ENCODE assay signal across 30 cellular contexts in the genomic region with DNA sequence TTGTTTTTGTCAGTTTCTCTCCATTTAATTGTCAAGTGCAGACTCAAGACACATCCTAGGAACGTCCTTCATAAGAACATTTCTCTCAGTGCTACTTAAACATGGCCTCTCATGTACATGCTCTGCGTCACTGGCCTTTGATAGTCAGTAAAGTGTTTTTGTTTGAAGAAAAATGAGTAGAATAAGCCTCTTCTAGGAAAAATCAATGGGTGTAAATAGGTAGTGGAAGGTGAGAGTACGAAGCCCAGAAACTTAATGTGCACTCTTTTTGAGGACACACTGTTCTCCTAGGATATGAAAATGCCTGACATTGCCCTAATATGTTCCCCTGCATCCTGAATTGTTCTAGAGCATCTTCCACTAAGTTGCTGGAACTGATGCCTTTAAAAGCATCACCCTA.
"Had no signal": no experiment of that assay in that cellular context is flagged by ENCODE, and none has a peak within 500 bp of the region (broad histone marks: within the 10 kb centered on the region; RNA-seq: fewer than 3 reads in every experiment).

No MANE protein-coding gene starts in this region.

- H3K36me3 Mint-ChIP-seq: activated naive CD8-positive, alpha-beta T cell; WTC11 had no signal

- H3K9me3 ChIP-seq: gastroesophageal sphincter had no signal

- H3K27ac ChIP-seq: brain microvascular endothelial cell, coronary artery, dorsolateral prefrontal cortex, foreskin keratinocyte, gastroesophageal sphincter had no signal

- DNase-seq: activated CD4-positive, alpha-beta memory T cell treated with anti-CD3 and anti-CD28 coated beads, Interleukin-2, amount 10 ng/mL, durations not matched to agents 7 days and 5 days; activated CD4-positive, alpha-beta T cell treated with anti-CD3 and anti-CD28 coated beads for 1 hour; activated CD4-positive, alpha-beta T cell treated with anti-CD3 and anti-CD28 coated beads for 4 hours; activated CD4-positive, alpha-beta T cell treated with anti-CD3 and anti-CD28 coated beads, Interleukin-2, amount 10 ng/mL, durations not matched to agents 7 days and 5 days; activated CD4-positive, alpha-beta T cell treated with anti-CD3 and anti-CD28 coated beads, Interleukin-2, amount 50 U/mL, for 4 hours; activated CD8-positive, alpha-beta memory T cell treated with anti-CD3 and anti-CD28 coated beads, Interleukin-2, amount 50 U/mL, for 48 hours; activated effector memory CD4-positive, alpha-beta T cell treated with Interleukin-2 at 50 U/mL for 16 hours; activated gamma-delta T cell treated with Interleukin-2 at 50 U/mL for 16 hours; activated naive CD4-positive, alpha-beta T cell treated with anti-CD3 and anti-CD28 coated beads, Interleukin-2, amount 50 U/mL, for 16 hours; activated naive CD4-positive, alpha-beta T cell treated with Interleukin-2 at 50 U/mL for 16 hours; activated T-cell treated with anti-CD3 and anti-CD28 coated beads for 4 hours; activated T-cell treated with anti-CD3 and anti-CD28 coated beads, Interleukin-2, amount 50 U/mL, for 24 hours; amniotic stem cell; anterior cingulate cortex; brain microvascular endothelial cell; dorsolateral prefrontal cortex; effector memory CD4-positive, alpha-beta T cell; endodermal cell; foreskin keratinocyte; T-helper 2 cell had no signal

- ATAC-seq: activated T-helper 17 cell treated with anti-CD3 and anti-CD28 coated beads, Interleukin-2, amount 50 U/mL, for 72 hours; esophagus mucosa; foreskin keratinocyte; gastroesophageal sphincter; WTC11 had no signal

- FAIRE-seq: astrocyte, bronchial epithelial cell had no signal

- H3K4me1 ChIP-seq: gastroesophageal sphincter had no signal

- H3K4me3 Mint-ChIP-seq: activated CD4-positive, alpha-beta memory T cell treated with anti-CD3 and anti-CD28 coated beads, Interleukin-2, amount 10 ng/mL, durations not matched to agents 7 days and 5 days; activated CD4-positive, alpha-beta T cell treated with anti-CD3 and anti-CD28 coated beads, Interleukin-2, amount 10 ng/mL, durations not matched to agents 7 days and 5 days; activated naive CD8-positive, alpha-beta T cell; activated T-cell treated with anti-CD3 and anti-CD28 coated beads, Interleukin-2, amount 50 U/mL, for 24 hours; activated T-helper 17 cell treated with anti-CD3 and anti-CD28 coated beads, Interleukin-2, amount 50 U/mL, for 72 hours; central memory CD8-positive, alpha-beta T cell; dendritic cell treated with granulocyte-macrophage colony-stimulating factor and Interleukin-4, amounts not matched to agents 40 ng/mL and 50 ng/mL, for 4 days; endodermal cell; WTC11 had no signal

- H3K4me1 Mint-ChIP-seq: activated CD4-positive, alpha-beta memory T cell treated with anti-CD3 and anti-CD28 coated beads, Interleukin-2, amount 10 ng/mL, durations not matched to agents 7 days and 5 days; activated CD4-positive, alpha-beta T cell treated with anti-CD3 and anti-CD28 coated beads, Interleukin-2, amount 10 ng/mL, durations not matched to agents 7 days and 5 days; activated T-helper 17 cell treated with anti-CD3 and anti-CD28 coated beads, Interleukin-2, amount 50 U/mL, for 72 hours; central memory CD8-positive, alpha-beta T cell; endodermal cell had no signal

- H3K27me3 Mint-ChIP-seq: activated CD4-positive, alpha-beta memory T cell treated with anti-CD3 and anti-CD28 coated beads, Interleukin-2, amount 10 ng/mL, durations not matched to agents 7 days and 5 days; activated CD4-positive, alpha-beta T cell treated with anti-CD3 and anti-CD28 coated beads, Interleukin-2, amount 10 ng/mL, durations not matched to agents 7 days and 5 days; activated T-helper 17 cell treated with anti-CD3 and anti-CD28 coated beads, Interleukin-2, amount 50 U/mL, for 72 hours; central memory CD8-positive, alpha-beta T cell; dendritic cell treated with granulocyte-macrophage colony-stimulating factor and Interleukin-4, amounts not matched to agents 40 ng/mL and 50 ng/mL, for 4 days had no signal

- H3K27me3 ChIP-seq: brain microvascular endothelial cell, foreskin keratinocyte, gastroesophageal sphincter had no signal

- H3K36me3 ChIP-seq: brain microvascular endothelial cell, gastroesophageal sphincter had no signal

- H3K27ac Mint-ChIP-seq: activated CD4-positive, alpha-beta memory T cell treated with anti-CD3 and anti-CD28 coated beads, Interleukin-2, amount 10 ng/mL, durations not matched to agents 7 days and 5 days; activated CD4-positive, alpha-beta T cell treated with anti-CD3 and anti-CD28 coated beads, Interleukin-2, amount 10 ng/mL, durations not matched to agents 7 days and 5 days; activated naive CD8-positive, alpha-beta T cell; activated T-cell treated with anti-CD3 and anti-CD28 coated beads, Interleukin-2, amount 50 U/mL, for 24 hours; activated T-helper 17 cell treated with anti-CD3 and anti-CD28 coated beads, Interleukin-2, amount 50 U/mL, for 72 hours; dendritic cell treated with granulocyte-macrophage colony-stimulating factor and Interleukin-4, amounts not matched to agents 40 ng/mL and 50 ng/mL, for 4 days; endodermal cell; WTC11 had no signal

- H3K4me3 ChIP-seq: coronary artery, dorsolateral prefrontal cortex, gastroesophageal sphincter had no signal

- H3K9me3 Mint-ChIP-seq: activated CD4-positive, alpha-beta memory T cell treated with anti-CD3 and anti-CD28 coated beads, Interleukin-2, amount 10 ng/mL, durations not matched to agents 7 days and 5 days; activated CD4-positive, alpha-beta T cell treated with anti-CD3 and anti-CD28 coated beads, Interleukin-2, amount 10 ng/mL, durations not matched to agents 7 days and 5 days; activated T-cell treated with anti-CD3 and anti-CD28 coated beads, Interleukin-2, amount 50 U/mL, for 24 hours; activated T-helper 17 cell treated with anti-CD3 and anti-CD28 coated beads, Interleukin-2, amount 50 U/mL, for 72 hours; central memory CD8-positive, alpha-beta T cell; dendritic cell treated with granulocyte-macrophage colony-stimulating factor and Interleukin-4, amounts not matched to agents 40 ng/mL and 50 ng/mL, for 4 days; endodermal cell; WTC11 had no signal
